In genomic region chr5:171858303-171858702, GRCh38 we compare ENCODE assay signal across 12 cellular contexts.
DNase-seq lines count a peak whose midpoint lies in the region; ATAC-seq and TF ChIP-seq lines count a peak whose summit lies in the region.
"Had no signal": no experiment of that assay in that cellular context is flagged by ENCODE, and none has a peak within 500 bp of the region (broad histone marks: within the 10 kb centered on the region; RNA-seq: fewer than 3 reads in every experiment).

No MANE protein-coding gene starts in this region.

- H2BK12ac ChIP-seq in neuronal stem cell (ENCODE audit: low read length): no peak overlapping the region

- no peak overlapping the region for H2BK5ac ChIP-seq in neuronal stem cell (ENCODE audit: low read length)

- H2BK120ac ChIP-seq in neuronal stem cell (ENCODE audit: low read depth, low read length): peak overlapping the region; percentile 65

- DNase-seq in DMS 273 (lab: John Stamatoyannopoulos, UW; ENCODE audit: unreplicated experiment) (peak; percentile 46), DMS 273 treated with DMSO at 0.1 percent for 48 hours (lab: John Stamatoyannopoulos, UW) (no peak), Kasumi-1 (lab: John Stamatoyannopoulos, UW) (peak; percentile 56 to 57), choroid plexus epithelial cell (ENCODE audit: low read depth) (no peak), neuronal stem cell (ENCODE audit: low spot score) (no peak), activated gamma-delta T cell (lab: John Stamatoyannopoulos, UW) (no peak), T-helper 17 cell (no peak), upper lobe of left lung (no peak)
- DNase-seq: activated CD4-positive, CD25-positive, alpha-beta regulatory T cell treated with anti-CD3 and anti-CD28 coated beads, Interleukin-2, amount 50 U/mL, for 72 hours; effector memory CD4-positive, alpha-beta T cell; NCI-H1436 treated with DMSO at 0.1 percent for 48 hours; nucleus accumbens had no signal

- H3K27me3 ChIP-seq in neuronal stem cell (ENCODE audit: control insufficient read depth in 3 of 3, insufficient read depth in 3 of 3, low read depth in 1 of 3, low read length in 3 of 3): peaks cover 0 to 3% (median 0%) of the 10 kb centered on the region in 3 experiments
- no peaks in the 10 kb centered on the region for H3K27me3 ChIP-seq in upper lobe of left lung

- peak overlapping the region; percentile 92 for H4K91ac ChIP-seq in neuronal stem cell (ENCODE audit: low read depth, low read length, poor library complexity)

- H2BK15ac ChIP-seq in neuronal stem cell (ENCODE audit: low read length): peak overlapping the region; percentile 51

- H3K9ac ChIP-seq in neuronal stem cell (ENCODE audit: low read depth, low read length, poor library complexity): peak overlapping the region; percentile 39

- ATAC-seq in T-helper 17 cell: no peak
- no peak for ATAC-seq in upper lobe of left lung (ENCODE audit: low FRiP score in 2 of 2)

- H2AK5ac ChIP-seq in neuronal stem cell (ENCODE audit: low read depth, low read length): peak overlapping the region; percentile 81

- H3K4me1 ChIP-seq in neuronal stem cell (ENCODE audit: control insufficient read depth in 2 of 2, insufficient read depth in 1 of 2, low read depth in 1 of 2, low read length in 2 of 2): peaks cover 3 to 14% of the 10 kb centered on the region in 2 donors
- peaks cover 0 to 2% (median 0%) of the 10 kb centered on the region in 4 donors for H3K4me1 ChIP-seq in upper lobe of left lung

- no CpG with 5 or more reads among the region's 7 CpGs for WGBS in neuronal stem cell (ENCODE audit: extremely low coverage in 2 of 2, insufficient read length in 2 of 2, insufficient replicate concordance in 1 of 2), 2 donors
- WGBS in upper lobe of left lung, 2 donors: 93 to 95% methylated on average over 7 of the region's 7 CpGs

- H3K36me3 ChIP-seq in neuronal stem cell (replicated peaks in 1 of 2; ENCODE audit: control insufficient read depth in 2 of 2, insufficient read depth in 2 of 2, low read length in 2 of 2) (peaks cover 6 to 30% of the 10 kb centered on the region in 2 donors), upper lobe of left lung (peaks cover 0 to 6% (median under 1%) of the 10 kb centered on the region in 4 donors)

- peak overlapping the region; percentile 92 for H3K27ac ChIP-seq in neuronal stem cell (replicated peaks; ENCODE audit: low read length)
- no peak overlapping the region for H3K27ac ChIP-seq in upper lobe of left lung

- H3K4me3 ChIP-seq in choroid plexus epithelial cell (ENCODE audit: low read depth, low read length) (no peak overlapping the region), neuronal stem cell (ENCODE audit: low read length in 2 of 2) (no peak overlapping the region), upper lobe of left lung (no peak overlapping the region)

- H3K23ac ChIP-seq in neuronal stem cell (ENCODE audit: low read depth, low read length, poor library complexity): no peak overlapping the region

- no peaks in the 10 kb centered on the region for H3K36me3 Mint-ChIP-seq in T-helper 17 cell (ENCODE audit: low read depth)

- no peak overlapping the region for H3K4me2 ChIP-seq in neuronal stem cell (ENCODE audit: insufficient read depth, low read length, poor library complexity, severe bottlenecking)

- H3K4me3 Mint-ChIP-seq in T-helper 17 cell: no peak overlapping the region

- H3K9me3 ChIP-seq in neuronal stem cell (replicated peaks in 1 of 2; ENCODE audit: control insufficient read depth in 2 of 2, insufficient read depth in 1 of 2, low read depth in 1 of 2, low read length in 2 of 2) (peaks cover 2 to 7% of the 10 kb centered on the region in 2 donors), T-helper 17 cell (ENCODE audit: control insufficient read depth, low read length, poor library complexity, severe bottlenecking) (no peaks in the 10 kb centered on the region), upper lobe of left lung (no peaks in the 10 kb centered on the region)

- H3K79me1 ChIP-seq in neuronal stem cell (ENCODE audit: low read depth, low read length): no peaks in the 10 kb centered on the region

- no peak for TF ChIP-seq EP300 in upper lobe of left lung (IDR thresholded peaks at IDR 0.05)

- no peak for TF ChIP-seq POLR2A in upper lobe of left lung (IDR thresholded peaks at IDR 0.05)

- H3K27me3 Mint-ChIP-seq in T-helper 17 cell: no peaks in the 10 kb centered on the region

- H3K4me1 Mint-ChIP-seq in T-helper 17 cell: peaks cover 19% of the 10 kb centered on the region

- no peak overlapping the region for H3K27ac Mint-ChIP-seq in T-helper 17 cell

- peak; percentile 59 for TF ChIP-seq CTCF in choroid plexus epithelial cell (conservative IDR thresholded peaks at IDR 0.05; ENCODE audit: low read depth, low read length)
- TF ChIP-seq CTCF in upper lobe of left lung (IDR thresholded peaks at IDR 0.05): peak in 1 of 6 experiments; percentile 17

- peak overlapping the region; percentile 40 for H3K14ac ChIP-seq in neuronal stem cell (ENCODE audit: low read length)

- peak overlapping the region; percentile 92 for H4K8ac ChIP-seq in neuronal stem cell (ENCODE audit: low read depth, low read length)

- no peak overlapping the region for H3K4ac ChIP-seq in neuronal stem cell (ENCODE audit: low read length)

- H2AFZ ChIP-seq in neuronal stem cell (ENCODE audit: low read length): no peak overlapping the region

- peak overlapping the region; percentile 94 for H3K18ac ChIP-seq in neuronal stem cell (ENCODE audit: low read length)

Comparison
In these comparisons a context has a peak if more than half of its experiments do, and no peak if none do; other contexts are left out.
1. DNase-seq: peak in DMS 273 (single experiment) and Kasumi-1 (2 of 2); none in DMS 273 treated with DMSO at 0.1 percent for 48 hours (single experiment), choroid plexus epithelial cell (single experiment), neuronal stem cell (single experiment), activated gamma-delta T cell (single experiment), T-helper 17 cell (0 of 3) and upper lobe of left lung (0 of 2).